Comparison of ENCODE assay signal across 32 cellular contexts in the genomic region with DNA sequence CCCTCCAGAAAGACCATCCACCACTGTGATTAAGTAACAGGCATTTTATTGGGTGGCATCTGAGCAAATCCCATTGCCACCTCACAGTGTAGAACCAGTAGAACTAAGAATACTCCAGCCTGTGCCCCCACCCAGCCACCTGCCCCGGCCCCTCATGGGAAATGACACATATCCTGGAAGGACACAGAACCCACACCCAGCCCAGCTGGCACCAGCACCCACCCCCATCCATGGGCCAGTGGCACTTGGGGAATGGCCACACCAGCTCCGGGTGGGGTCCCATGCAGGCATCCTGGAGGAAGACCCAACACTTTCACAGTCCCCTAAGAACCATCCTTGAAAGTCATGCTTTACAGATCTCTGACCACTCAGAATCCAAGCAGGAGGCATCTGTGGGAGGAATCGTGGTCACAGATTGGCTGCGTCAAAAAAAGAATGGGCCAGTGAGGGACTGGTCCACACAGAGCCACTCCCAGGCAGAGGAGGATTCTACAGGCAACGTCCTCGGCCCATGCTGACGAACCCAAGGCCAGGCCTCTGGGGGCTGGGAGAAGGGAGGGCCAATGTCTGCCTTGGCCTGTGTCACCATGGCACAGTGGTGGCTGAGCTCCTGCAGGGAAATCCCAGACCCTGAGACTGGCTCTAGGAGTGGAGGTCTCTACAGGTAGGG. TPM values are rescaled to one million over a fixed set of nuclear protein-coding genes. Genes with fewer than 3 reads are reported as not detected.
"Had no signal": no experiment of that assay in that cellular context is flagged by ENCODE, and none has a peak within 500 bp of the region (broad histone marks: within the 10 kb centered on the region; RNA-seq: fewer than 3 reads in every experiment).

No MANE protein-coding gene starts in this region.

- H3K9me3 ChIP-seq: body of pancreas, esophagus muscularis mucosa, gastrocnemius medialis had no signal

- H3K27me3 ChIP-seq: body of pancreas, gastrocnemius medialis had no signal

- H3K27ac ChIP-seq: body of pancreas, esophagus muscularis mucosa, foreskin keratinocyte, gastrocnemius medialis had no signal

- H3K36me3 Mint-ChIP-seq: activated naive CD8-positive, alpha-beta T cell had no signal

- H3K4me1 ChIP-seq: foreskin keratinocyte had no signal

- ATAC-seq: activated CD8-positive, alpha-beta T cell treated with anti-CD3 and anti-CD28 coated beads for 36 hours; activated T-cell treated with anti-CD3 and anti-CD28 coated beads, Interleukin-2, amount 50 U/mL, for 4 hours; activated T-helper 17 cell treated with anti-CD3 and anti-CD28 coated beads, Interleukin-2, amount 50 U/mL, for 72 hours; body of pancreas; effector memory CD8-positive, alpha-beta T cell; foreskin keratinocyte; gastrocnemius medialis had no signal

- H3K9me3 Mint-ChIP-seq: activated CD4-positive, alpha-beta T cell treated with anti-CD3 and anti-CD28 coated beads, Interleukin-2, amount 10 ng/mL, durations not matched to agents 7 days and 5 days; activated CD8-positive, alpha-beta T cell treated with anti-CD3 and anti-CD28 coated beads for 36 hours; activated T-cell treated with anti-CD3 and anti-CD28 coated beads, Interleukin-2, amount 50 U/mL, for 4 hours; activated T-helper 17 cell treated with anti-CD3 and anti-CD28 coated beads, Interleukin-2, amount 50 U/mL, for 72 hours; effector memory CD8-positive, alpha-beta T cell had no signal

- H3K27ac Mint-ChIP-seq: activated CD4-positive, alpha-beta T cell treated with anti-CD3 and anti-CD28 coated beads, Interleukin-2, amount 10 ng/mL, durations not matched to agents 7 days and 5 days; activated CD8-positive, alpha-beta T cell treated with anti-CD3 and anti-CD28 coated beads for 36 hours; activated naive CD8-positive, alpha-beta T cell; activated T-helper 17 cell treated with anti-CD3 and anti-CD28 coated beads, Interleukin-2, amount 50 U/mL, for 72 hours; effector memory CD8-positive, alpha-beta T cell had no signal

- H3K27me3 Mint-ChIP-seq: activated CD4-positive, alpha-beta T cell treated with anti-CD3 and anti-CD28 coated beads, Interleukin-2, amount 10 ng/mL, durations not matched to agents 7 days and 5 days had no signal

- FAIRE-seq: colon had no signal

- H3K4me3 Mint-ChIP-seq: activated CD4-positive, alpha-beta T cell treated with anti-CD3 and anti-CD28 coated beads, Interleukin-2, amount 10 ng/mL, durations not matched to agents 7 days and 5 days; activated CD8-positive, alpha-beta T cell treated with anti-CD3 and anti-CD28 coated beads for 36 hours; activated naive CD8-positive, alpha-beta T cell; activated T-cell treated with anti-CD3 and anti-CD28 coated beads, Interleukin-2, amount 50 U/mL, for 4 hours; activated T-helper 17 cell treated with anti-CD3 and anti-CD28 coated beads, Interleukin-2, amount 50 U/mL, for 72 hours; effector memory CD8-positive, alpha-beta T cell had no signal

- H3K4me3 ChIP-seq: body of pancreas, esophagus muscularis mucosa, gastrocnemius medialis had no signal

- DNase-seq: activated CD4-positive, alpha-beta T cell treated with anti-CD3 and anti-CD28 coated beads for 1 hour; activated CD4-positive, alpha-beta T cell treated with anti-CD3 and anti-CD28 coated beads for 4 hours; activated CD4-positive, alpha-beta T cell treated with anti-CD3 and anti-CD28 coated beads, Interleukin-2, amount 10 ng/mL, durations not matched to agents 7 days and 5 days; activated CD4-positive, alpha-beta T cell treated with anti-CD3 and anti-CD28 coated beads, Interleukin-2, amount 50 U/mL, for 48 hours; activated CD4-positive, CD25-positive, alpha-beta regulatory T cell; activated CD8-positive, alpha-beta memory T cell treated with anti-CD3 and anti-CD28 coated beads for 24 hours; activated CD8-positive, alpha-beta T cell treated with anti-CD3 and anti-CD28 coated beads for 36 hours; activated effector memory CD4-positive, alpha-beta T cell treated with Interleukin-2 at 50 U/mL for 16 hours; activated gamma-delta T cell treated with Interleukin-2 at 50 U/mL for 16 hours; activated naive CD4-positive, alpha-beta T cell treated with anti-CD3 and anti-CD28 coated beads, Interleukin-2, amount 50 U/mL, for 16 hours; activated naive CD4-positive, alpha-beta T cell treated with Interleukin-2 at 50 U/mL for 16 hours; activated T-cell treated with anti-CD3 and anti-CD28 coated beads, Interleukin-2, amount 50 U/mL, for 4 hours; amygdala; aorta; body of pancreas; caudate nucleus; cortex of kidney; dermis blood vessel endothelial cell; effector CD4-positive, alpha-beta T cell; effector memory CD8-positive, alpha-beta T cell; erythroblast; foreskin keratinocyte; gastrocnemius medialis; glutamatergic neuron; T-helper 2 cell had no signal

- H3K4me1 Mint-ChIP-seq: activated CD4-positive, alpha-beta T cell treated with anti-CD3 and anti-CD28 coated beads, Interleukin-2, amount 10 ng/mL, durations not matched to agents 7 days and 5 days; activated T-helper 17 cell treated with anti-CD3 and anti-CD28 coated beads, Interleukin-2, amount 50 U/mL, for 72 hours had no signal

RNA-seq across cellular contexts. Expression of gene TAS1R2, which starts 12.1 kb away (rescaled TPM):
- total RNA-seq: activated CD4-positive, alpha-beta T cell treated with anti-CD3 and anti-CD28 coated beads, Interleukin-2, amount 10 ng/mL, durations not matched to agents 7 days and 5 days; activated CD8-positive, alpha-beta T cell treated with anti-CD3 and anti-CD28 coated beads for 36 hours; activated T-cell treated with anti-CD3 and anti-CD28 coated beads, Interleukin-2, amount 50 U/mL, for 4 hours; activated T-helper 17 cell treated with anti-CD3 and anti-CD28 coated beads, Interleukin-2, amount 50 U/mL, for 72 hours; aorta; body of pancreas; chondrocyte; dermis blood vessel endothelial cell; esophagus muscularis mucosa; foreskin keratinocyte; gastrocnemius medialis; T-helper 1 cell treated with Interleukin-12 subunit alpha and Interleukin-12 subunit beta and Interleukin-4 antibody, amounts not matched to agents 30 ng/mL and 1 ng/mL, for 36 hours had no signal
- polyA plus RNA-seq: adipose tissue, aorta, foreskin keratinocyte had no signal
